In genomic region chr5:173888473-173889135, GRCh38 we compare ENCODE assay signal across 8 cellular contexts. TPM values are rescaled to one million over a fixed set of nuclear protein-coding genes. Genes with fewer than 3 reads are reported as not detected.
DNase-seq lines count a peak whose midpoint lies in the region; ATAC-seq, FAIRE-seq and TF ChIP-seq lines count a peak whose summit lies in the region.

No MANE protein-coding gene starts in this region.

- no peak for FAIRE-seq in pancreas (lab: Jason Lieb, UNC)

- ATAC-seq in pancreas, result peak in 3 of 4 donors; percentile 3 to 14 (median 12)
- no peak for ATAC-seq in GM21423 (IDR thresholded peaks at IDR 0.05; ENCODE audit: unreplicated experiment)
- ATAC-seq in HG02642 (IDR thresholded peaks at IDR 0.05; ENCODE audit: poor library complexity, unreplicated experiment), result no peak

- intact Hi-C loops in cardiac septum (cut with DNase I) (loop anchor here (2.0 to 5.0 kb wide), 3 partner anchors 84 to 272 kb away; partner anchors contain the start of gene BOD1), pancreas (cut with DNase I) (no loop called here)

- H3K27ac ChIP-seq in cardiac muscle cell (peak overlapping the region; percentile 19), pancreas (peak overlapping the region; percentile 59 to 97 (median 82))

- H3K36me3 ChIP-seq in cardiac muscle cell (no peaks in the 10 kb centered on the region), pancreas (no peaks in the 10 kb centered on the region)

- H3K4me1 ChIP-seq in cardiac muscle cell (ENCODE audit: low read depth) (peaks cover 20% of the 10 kb centered on the region), pancreas (peaks cover 0 to 18% (median 17%) of the 10 kb centered on the region in 3 donors)

- 0 to 1% methylated on average over 36 to 37 of the region's 37 CpGs for WGBS in pancreas, 2 donors

- TF ChIP-seq CTCF in cardiac muscle cell (IDR thresholded peaks at IDR 0.05; ENCODE audit: low read depth, low read length), result no peak
- no peak for TF ChIP-seq CTCF in pancreas (IDR thresholded peaks at IDR 0.05)

- H3K9me3 ChIP-seq in cardiac muscle cell (ENCODE audit: low read depth) (no peaks in the 10 kb centered on the region), pancreas (no peaks in the 10 kb centered on the region)

- DNase-seq in cardiac muscle cell (ENCODE audit: low read depth in 1 of 2, low spot score in 1 of 2) (peak; percentile 18 to 37), cardiac septum (ENCODE audit: low spot score) (no peak), fibroblast of peridontal ligament (ENCODE audit: extremely low read depth) (peak; percentile 43), pancreas (peak; percentile 25 to 80 (median 62)), NCI-H2081 treated with DMSO at 0.1 percent for 48 hours (lab: John Stamatoyannopoulos, UW) (no peak)
- DNase-seq in activated CD4-positive, alpha-beta T cell treated with anti-CD3 and anti-CD28 coated beads, Interleukin-2, amount 50 U/mL, for 1 hour, result peak; percentile 8

- peak overlapping the region; percentile 87 for H3K4me3 ChIP-seq in cardiac muscle cell
- H3K4me3 ChIP-seq in pancreas, result peak overlapping the region; percentile 43 to 82 (median 71)

- no peaks in the 10 kb centered on the region for H3K27me3 ChIP-seq in cardiac muscle cell
- no peaks in the 10 kb centered on the region for H3K27me3 ChIP-seq in pancreas

RNA-seq across cellular contexts. Expression of gene CPEB4, which starts 0.5 kb away (rescaled TPM):
- total RNA-seq in cardiac muscle cell (52.9 and 65.2 TPM in 2 replicates), cardiac septum (187 TPM), pancreas (10 to 100 TPM; 24.3 to 51.2 (median 30.0) TPM)
- polyA plus RNA-seq in cardiac muscle cell (23.8 and 33.6 TPM in 2 replicates), pancreas (10 to 100 TPM; 11.6 to 15.9 TPM)

Comparison
In these comparisons a context has a peak if more than half of its experiments do, and no peak if none do; other contexts are left out.
1. DNase-seq: peak in cardiac muscle cell (2 of 2), activated CD4-positive, alpha-beta T cell treated with anti-CD3 and anti-CD28 coated beads, Interleukin-2, amount 50 U/mL, for 1 hour (single experiment), fibroblast of peridontal ligament (single experiment) and pancreas (6 of 6); none in cardiac septum (single experiment) and NCI-H2081 treated with DMSO at 0.1 percent for 48 hours (single experiment).
2. ATAC-seq: peak in pancreas (3 of 4); none in GM21423 (single experiment) and HG02642 (single experiment).